Comparison of ENCODE assay signal across 29 cellular contexts in genomic region chr2:195342105-195342504, GRCh38.
"Had no signal": no experiment of that assay in that cellular context is flagged by ENCODE, and none has a peak within 500 bp of the region (broad histone marks: within the 10 kb centered on the region; RNA-seq: fewer than 3 reads in every experiment).

No MANE protein-coding gene starts in this region.

- H3K27me3 ChIP-seq: hepatocyte, pancreas, suprapubic skin, thyroid gland, upper lobe of left lung, uterus had no signal

- FAIRE-seq: endothelial cell of umbilical vein, kidney, pancreas, small intestine had no signal

- H3K27me3 Mint-ChIP-seq: naive B cell had no signal

- H3K4me2 ChIP-seq: hepatocyte had no signal

- H3K4me1 ChIP-seq: pancreas, suprapubic skin, thyroid gland, upper lobe of left lung, uterus had no signal

- H3K4me3 Mint-ChIP-seq: endodermal cell; naive B cell; nephron; stimulated activated effector memory CD8-positive, alpha-beta T cell treated with anti-CD3 and anti-CD28 coated beads, Interleukin-12 subunit alpha, Interleukin-12 subunit beta, amount 100 ng/mL, for 72 hours had no signal

- H2AFZ ChIP-seq: hepatocyte had no signal

- ATAC-seq: left cardiac atrium; left ventricle myocardium superior; pancreas; right cardiac atrium; stimulated activated effector memory CD8-positive, alpha-beta T cell treated with anti-CD3 and anti-CD28 coated beads, Interleukin-12 subunit alpha, Interleukin-12 subunit beta, amount 100 ng/mL, for 72 hours; stimulated activated naive CD8-positive, alpha-beta T cell treated with anti-CD3 and anti-CD28 coated beads, Interleukin-15, Interleukin-2, amounts not matched to agents 100 U/mL and 50 U/mL, for 24 hours had no signal

- H3K9me3 Mint-ChIP-seq: endodermal cell; nephron; stimulated activated effector memory CD8-positive, alpha-beta T cell treated with anti-CD3 and anti-CD28 coated beads, Interleukin-12 subunit alpha, Interleukin-12 subunit beta, amount 100 ng/mL, for 72 hours had no signal

- H3K4me3 ChIP-seq: hepatocyte, lung, pancreas, suprapubic skin, thyroid gland, upper lobe of left lung, uterus had no signal

- H3K4me1 Mint-ChIP-seq: endodermal cell; nephron; stimulated activated effector memory CD8-positive, alpha-beta T cell treated with anti-CD3 and anti-CD28 coated beads, Interleukin-12 subunit alpha, Interleukin-12 subunit beta, amount 100 ng/mL, for 72 hours had no signal

- H3K79me2 ChIP-seq: hepatocyte had no signal

- DNase-seq: dermis blood vessel endothelial cell; endodermal cell; erythroblast; foreskin melanocyte; head of caudate nucleus; kidney; left cardiac atrium; left ventricle myocardium superior; mesenchymal stem cell; midbrain; naive B cell; occipital lobe; pancreas; right cardiac atrium; small intestine; stimulated activated CD4-positive, alpha-beta T cell treated with anti-CD3 and anti-CD28 coated beads, Interleukin-12 subunit alpha, Interleukin-12 subunit beta, amount 100 ng/mL, for 4 hours; stimulated activated CD4-positive, alpha-beta T cell treated with anti-CD3 and anti-CD28 coated beads, Interleukin-2, amount 100 ng/mL, for 48 hours; stimulated activated CD8-positive, alpha-beta memory T cell treated with anti-CD3 and anti-CD28 coated beads, Interleukin-4, amount 100 ng/mL, for 48 hours; stimulated activated naive CD8-positive, alpha-beta T cell treated with anti-CD3 and anti-CD28 coated beads, Interleukin-15, Interleukin-2, amounts not matched to agents 100 U/mL and 50 U/mL, for 24 hours; thyroid gland; upper lobe of left lung; uterus had no signal

- H3K27ac Mint-ChIP-seq: endodermal cell; naive B cell; nephron; progenitor cell of endocrine pancreas; stimulated activated effector memory CD8-positive, alpha-beta T cell treated with anti-CD3 and anti-CD28 coated beads, Interleukin-12 subunit alpha, Interleukin-12 subunit beta, amount 100 ng/mL, for 72 hours had no signal

- H3K36me3 ChIP-seq: pancreas, suprapubic skin, thyroid gland, upper lobe of left lung, uterus had no signal

- H3K27ac ChIP-seq: hepatocyte, pancreas, suprapubic skin, thyroid gland, upper lobe of left lung, uterus had no signal

- H3K9me3 ChIP-seq: pancreas, suprapubic skin, thyroid gland, upper lobe of left lung, uterus had no signal

- H3K36me3 Mint-ChIP-seq: naive B cell; stimulated activated effector memory CD8-positive, alpha-beta T cell treated with anti-CD3 and anti-CD28 coated beads, Interleukin-12 subunit alpha, Interleukin-12 subunit beta, amount 100 ng/mL, for 72 hours had no signal
